5 cellular contexts compared by ENCODE assay signal in genomic region chr4:139938414-139938813, GRCh38.
"Had no signal": no experiment of that assay in that cellular context is flagged by ENCODE, and none has a peak within 500 bp of the region (broad histone marks: within the 10 kb centered on the region; RNA-seq: fewer than 3 reads in every experiment).

No MANE protein-coding gene starts in this region.

- DNase-seq: IMR-90 had no signal

- H3K4me1 Mint-ChIP-seq: IgD-negative memory B cell had no signal

- H3K4me3 Mint-ChIP-seq: IgD-negative memory B cell had no signal

- H3K27ac ChIP-seq: HL-60 had no signal

- H3K27me3 Mint-ChIP-seq: IgD-negative memory B cell had no signal

- H3K27ac Mint-ChIP-seq: IgD-negative memory B cell had no signal

- ATAC-seq: HepG2, K562 had no signal

- H3K4me3 ChIP-seq: K562 had no signal
